In the genomic region with DNA sequence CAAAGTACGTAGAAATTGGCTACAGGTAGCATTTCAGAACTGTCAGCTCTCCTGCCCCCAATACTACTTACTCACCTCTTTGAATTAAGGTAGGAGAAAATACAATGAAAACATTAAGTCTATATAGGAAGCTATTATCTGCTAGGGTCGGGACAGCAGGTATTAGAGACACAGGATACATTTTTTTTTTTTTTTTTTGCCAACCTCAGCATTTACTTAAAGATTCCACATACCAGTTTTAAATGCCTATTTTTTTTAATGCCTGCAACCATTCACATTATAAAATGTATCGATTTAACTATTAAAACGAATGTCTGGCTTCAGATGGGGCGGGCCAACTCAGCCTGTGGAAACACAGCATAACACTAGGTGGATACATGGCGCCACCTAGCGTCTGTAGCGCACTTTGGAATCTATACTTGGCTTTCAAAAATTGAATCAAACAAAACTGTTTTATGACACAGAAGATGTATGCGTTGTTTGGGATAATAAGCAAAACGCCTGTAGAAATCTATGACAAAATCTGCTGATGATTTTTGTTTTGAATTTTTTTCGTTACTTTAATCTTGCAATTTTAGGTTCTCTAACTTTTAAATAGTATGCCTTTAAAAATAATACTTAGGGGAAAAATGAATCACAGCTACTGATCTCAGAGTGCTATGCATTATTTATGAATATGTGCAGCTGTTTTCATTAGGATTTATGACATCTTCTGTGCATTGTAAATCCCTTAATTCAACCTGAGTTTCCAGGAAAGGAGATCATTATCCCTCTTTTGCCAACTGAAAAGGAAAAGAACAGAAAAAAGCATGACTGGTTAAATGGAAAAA, we compare ENCODE assay signal across 8 cellular contexts.
A peak's percentile ranks its signal among the peaks of the same experiment; 100 is the strongest.
DNase-seq lines count a peak whose midpoint lies in the region; ATAC-seq lines count a peak whose summit lies in the region.

No MANE protein-coding gene starts in this region.

- ATAC-seq in GM19372 (IDR thresholded peaks at IDR 0.05; ENCODE audit: low read depth, unreplicated experiment), result peak; percentile 84
- peak; percentile 85 for ATAC-seq in HG03460 (IDR thresholded peaks at IDR 0.05; ENCODE audit: unreplicated experiment)
- ATAC-seq in effector memory CD8-positive, alpha-beta T cell (replicated peaks), result peak; percentile 63

- H3K4me1 Mint-ChIP-seq in activated CD4-positive, alpha-beta memory T cell treated with anti-CD3 and anti-CD28 coated beads, Interleukin-2, amount 10 ng/mL, durations not matched to agents 7 days and 5 days, result no peaks in the 10 kb centered on the region
- no peaks in the 10 kb centered on the region for H3K4me1 Mint-ChIP-seq in effector memory CD8-positive, alpha-beta T cell (ENCODE audit: low read depth in 2 of 2)

- CTCF ChIA-PET in activated CD4-positive, alpha-beta memory T cell treated with anti-CD3 and anti-CD28 coated beads, Interleukin-2, amount 10 ng/mL, durations not matched to agents 7 days and 5 days (lab: Charles Lee), result interaction anchor here (0.7 to 3.2 kb wide), 11 partner anchors 9 to 607 kb away, joined by 3 to 28 read pairs (median 4); no protein-coding TSS in a partner anchor

- peaks cover 18% of the 10 kb centered on the region for H3K27me3 Mint-ChIP-seq in activated CD4-positive, alpha-beta memory T cell treated with anti-CD3 and anti-CD28 coated beads, Interleukin-2, amount 10 ng/mL, durations not matched to agents 7 days and 5 days
- H3K27me3 Mint-ChIP-seq in effector memory CD8-positive, alpha-beta T cell, result peaks cover 25 to 47% of the 10 kb centered on the region in 2 donors

- H3K9me3 Mint-ChIP-seq in activated CD4-positive, alpha-beta memory T cell treated with anti-CD3 and anti-CD28 coated beads, Interleukin-2, amount 10 ng/mL, durations not matched to agents 7 days and 5 days, result no peaks in the 10 kb centered on the region
- H3K9me3 Mint-ChIP-seq in effector memory CD8-positive, alpha-beta T cell, result no peaks in the 10 kb centered on the region

- DNase-seq in CMK (ENCODE audit: low read depth) (peak; percentile 14), NCI-H69 (lab: John Stamatoyannopoulos, UW) (peak; percentile 70), middle frontal gyrus (ENCODE audit: extremely low spot score, low spot score) (peak; percentile 87)
- peak; percentile 76 for DNase-seq in activated CD4-positive, alpha-beta memory T cell treated with anti-CD3 and anti-CD28 coated beads, Interleukin-2, amount 10 ng/mL, durations not matched to agents 7 days and 5 days
- DNase-seq in effector memory CD8-positive, alpha-beta T cell, result peak; percentile 53 to 55 (median 54)
- peak; percentile 23 to 52 for DNase-seq in stimulated activated CD8-positive, alpha-beta memory T cell treated with anti-CD3 and anti-CD28 coated beads, Interleukin-4, amount 100 ng/mL, for 4 hours (ENCODE audit: low read depth in 2 of 2, low spot score in 1 of 2)

- no peak overlapping the region for H3K4me3 Mint-ChIP-seq in activated CD4-positive, alpha-beta memory T cell treated with anti-CD3 and anti-CD28 coated beads, Interleukin-2, amount 10 ng/mL, durations not matched to agents 7 days and 5 days
- H3K4me3 Mint-ChIP-seq in effector memory CD8-positive, alpha-beta T cell, result no peak overlapping the region

- POLR2A ChIA-PET in activated CD4-positive, alpha-beta memory T cell treated with anti-CD3 and anti-CD28 coated beads, Interleukin-2, amount 10 ng/mL, durations not matched to agents 7 days and 5 days (lab: Charles Lee), result no interaction called here

- H3K36me3 Mint-ChIP-seq in activated CD4-positive, alpha-beta memory T cell treated with anti-CD3 and anti-CD28 coated beads, Interleukin-2, amount 10 ng/mL, durations not matched to agents 7 days and 5 days (ENCODE audit: low read depth), result no peaks in the 10 kb centered on the region
- H3K36me3 Mint-ChIP-seq in effector memory CD8-positive, alpha-beta T cell (ENCODE audit: insufficient read depth), result peaks cover 3% of the 10 kb centered on the region

- H3K27ac Mint-ChIP-seq in activated CD4-positive, alpha-beta memory T cell treated with anti-CD3 and anti-CD28 coated beads, Interleukin-2, amount 10 ng/mL, durations not matched to agents 7 days and 5 days, result no peak overlapping the region
- H3K27ac Mint-ChIP-seq in effector memory CD8-positive, alpha-beta T cell, result no peak overlapping the region

Comparison
In these comparisons a context has a peak if more than half of its experiments do, and no peak if none do; other contexts are left out.
1. Peak in every context shown above with its lines: DNase-seq and ATAC-seq.
2. DNase-seq: peak in every context shown above with its lines; median percentile 87 in middle frontal gyrus; 76 in activated CD4-positive, alpha-beta memory T cell treated with anti-CD3 and anti-CD28 coated beads, Interleukin-2, amount 10 ng/mL, durations not matched to agents 7 days and 5 days; 70 in NCI-H69; 54 in effector memory CD8-positive, alpha-beta T cell; 38 in stimulated activated CD8-positive, alpha-beta memory T cell treated with anti-CD3 and anti-CD28 coated beads, Interleukin-4, amount 100 ng/mL, for 4 hours; 14 in CMK.